ENCODE assay signal across 18 cellular contexts in the genomic region with DNA sequence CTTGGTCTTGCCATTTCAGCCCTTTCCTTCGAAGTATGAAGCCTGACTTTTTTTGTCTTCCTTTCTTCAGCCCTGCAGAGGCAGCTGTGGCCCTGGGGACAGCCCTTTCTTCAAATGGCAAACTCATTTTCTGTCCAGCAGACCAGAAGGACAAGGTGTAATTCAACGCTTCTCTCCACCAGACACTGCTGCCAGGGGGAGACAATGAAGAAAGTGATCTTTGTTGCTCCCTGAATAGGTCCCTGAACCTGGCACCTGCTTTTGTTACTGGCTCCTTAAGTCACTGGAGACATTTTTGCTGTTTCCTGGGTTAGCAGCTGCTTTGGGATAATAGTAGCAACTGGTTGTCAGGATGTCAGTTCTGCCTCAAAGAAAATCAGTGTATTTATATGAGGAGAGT. TPM values are rescaled to one million over a fixed set of nuclear protein-coding genes. Genes with fewer than 3 reads are reported as not detected.
DNase-seq lines count a peak whose midpoint lies in the region; FAIRE-seq and TF ChIP-seq lines count a peak whose summit lies in the region.
"Had no signal": no experiment of that assay in that cellular context is flagged by ENCODE, and none has a peak within 500 bp of the region (broad histone marks: within the 10 kb centered on the region; RNA-seq: fewer than 3 reads in every experiment).

No MANE protein-coding gene starts in this region.

- DNase-seq in LHCN-M2 (ENCODE audit: low read depth): peak; percentile 40
- DNase-seq in astrocyte (ENCODE audit: low read depth): no peak
- no peak for DNase-seq in keratinocyte (ENCODE audit: low read depth, low spot score)
- DNase-seq in smooth muscle cell (lab: John Stamatoyannopoulos, UW; ENCODE audit: unreplicated experiment): no peak
- no peak for DNase-seq in AML-193 (lab: John Stamatoyannopoulos, UW)
- DNase-seq in SKM-1 treated with dmso at 0.1 percent for 144 hours (lab: John Stamatoyannopoulos, UW; ENCODE audit: unreplicated experiment): no peak
- no peak for DNase-seq in D341Med (ENCODE audit: low spot score)
- DNase-seq in BE2C: no peak
- DNase-seq: activated CD4-positive, CD25-positive, alpha-beta regulatory T cell; activated CD8-positive, alpha-beta memory T cell treated with anti-CD3 and anti-CD28 coated beads, Interleukin-2, amount 10 ng/mL, durations not matched to agents 7 days and 5 days; CD8-positive, alpha-beta memory T cell; effector CD8-positive, alpha-beta T cell; foreskin fibroblast; NCI-H446; psoas muscle; T-helper 1 cell had no signal

- H3K27me3 ChIP-seq in astrocyte (ENCODE audit: insufficient read depth, low read length) (no peaks in the 10 kb centered on the region), keratinocyte (ENCODE audit: control insufficient read depth, extremely low read depth, insufficient read depth, low read length) (no peaks in the 10 kb centered on the region), smooth muscle cell (ENCODE audit: low read depth) (no peaks in the 10 kb centered on the region), BE2C (no peaks in the 10 kb centered on the region)

- H3F3A ChIP-seq in smooth muscle cell (ENCODE audit: low read depth): peaks cover 5% of the 10 kb centered on the region

- TF ChIP-seq CTCF in astrocyte (IDR thresholded peaks at IDR 0.05; ENCODE audit: insufficient read depth, low read depth, low read length): no peak
- TF ChIP-seq CTCF in keratinocyte (optimal IDR thresholded peaks at IDR 0.05 in 1 of 3, IDR thresholded peaks at IDR 0.05 in 1 of 3, conservative IDR thresholded peaks at IDR 0.05 in 1 of 3; ENCODE audit: extremely low read depth in 1 of 3, insufficient read depth in 2 of 3, low read length in 3 of 3): no peak
- no peak for TF ChIP-seq CTCF in smooth muscle cell (IDR thresholded peaks at IDR 0.05; ENCODE audit: borderline replicate concordance, insufficient read depth, poor library complexity, severe bottlenecking)
- no peak for TF ChIP-seq CTCF in BE2C (IDR thresholded peaks at IDR 0.05; ENCODE audit: low read depth, low read length)

- H3K27ac ChIP-seq in astrocyte (ENCODE audit: low read depth, low read length) (no peak overlapping the region), keratinocyte (ENCODE audit: control insufficient read depth, insufficient read depth, low read length) (peak overlapping the region; percentile 83), smooth muscle cell (ENCODE audit: low read depth) (peak overlapping the region; percentile 69)

- H3K9me3 Mint-ChIP-seq in astrocyte (ENCODE audit: unreplicated experiment): no peaks in the 10 kb centered on the region
- H3K9me3 Mint-ChIP-seq: CD8-positive, alpha-beta memory T cell had no signal

- no peak overlapping the region for H3K4me3 Mint-ChIP-seq in astrocyte (ENCODE audit: unreplicated experiment)
- H3K4me3 Mint-ChIP-seq: activated CD8-positive, alpha-beta memory T cell treated with anti-CD3 and anti-CD28 coated beads, Interleukin-2, amount 10 ng/mL, durations not matched to agents 7 days and 5 days; CD8-positive, alpha-beta memory T cell had no signal

- H3K9me3 ChIP-seq in astrocyte (ENCODE audit: insufficient read depth, low read depth, low read length) (no peaks in the 10 kb centered on the region), keratinocyte (ENCODE audit: control insufficient read depth, low read depth, low read length) (no peaks in the 10 kb centered on the region), smooth muscle cell (replicated peaks; ENCODE audit: low read depth) (no peaks in the 10 kb centered on the region), BE2C (no peaks in the 10 kb centered on the region)
- H3K9me3 ChIP-seq: psoas muscle, thoracic aorta had no signal

- H3K36me3 ChIP-seq in astrocyte (ENCODE audit: insufficient read depth, low read length): no peaks in the 10 kb centered on the region
- peaks cover 0 to 10% of the 10 kb centered on the region in 2 experiments for H3K36me3 ChIP-seq in keratinocyte (ENCODE audit: control insufficient read depth in 2 of 2, extremely low read depth in 1 of 2, insufficient read depth in 2 of 2, low read length in 2 of 2)
- no peaks in the 10 kb centered on the region for H3K36me3 ChIP-seq in smooth muscle cell (ENCODE audit: low read depth)
- no peaks in the 10 kb centered on the region for H3K36me3 ChIP-seq in BE2C
- H3K36me3 ChIP-seq: thoracic aorta had no signal

- peak overlapping the region; percentile 82 for H3K27ac Mint-ChIP-seq in astrocyte (ENCODE audit: unreplicated experiment)
- H3K27ac Mint-ChIP-seq: activated CD8-positive, alpha-beta memory T cell treated with anti-CD3 and anti-CD28 coated beads, Interleukin-2, amount 10 ng/mL, durations not matched to agents 7 days and 5 days had no signal

- H3K79me2 ChIP-seq in astrocyte (ENCODE audit: insufficient read depth, low read length): peaks cover 91% of the 10 kb centered on the region
- peaks cover 93% of the 10 kb centered on the region for H3K79me2 ChIP-seq in keratinocyte (ENCODE audit: control insufficient read depth, insufficient read depth, low read length)
- peaks cover 82% of the 10 kb centered on the region for H3K79me2 ChIP-seq in smooth muscle cell (ENCODE audit: low read depth)

- no peaks in the 10 kb centered on the region for H3K27me3 Mint-ChIP-seq in astrocyte (ENCODE audit: low read depth, unreplicated experiment)

- no peak overlapping the region for H3K9ac ChIP-seq in astrocyte (ENCODE audit: low read length)
- peak overlapping the region; percentile 38 for H3K9ac ChIP-seq in keratinocyte (ENCODE audit: control insufficient read depth, extremely low read depth, insufficient read depth, low read length)
- H3K9ac ChIP-seq in smooth muscle cell (ENCODE audit: low read depth): no peak overlapping the region

- H3K9me1 ChIP-seq in keratinocyte (ENCODE audit: control insufficient read depth, extremely low read depth, insufficient read depth, low read length): peaks cover 7% of the 10 kb centered on the region

- peaks cover 66% of the 10 kb centered on the region for H3K4me1 Mint-ChIP-seq in astrocyte (ENCODE audit: low read depth, unreplicated experiment)

- peaks cover 74% of the 10 kb centered on the region for H4K20me1 ChIP-seq in astrocyte (ENCODE audit: insufficient read depth, low read length)
- H4K20me1 ChIP-seq in keratinocyte (ENCODE audit: control insufficient read depth, extremely low read depth, insufficient read depth, low read length): peaks cover 7% of the 10 kb centered on the region
- H4K20me1 ChIP-seq in smooth muscle cell (ENCODE audit: low read depth): peaks cover 92% of the 10 kb centered on the region

- dilution Hi-C loops in keratinocyte (cut with MboI; ENCODE audit: extremely low pct_ligation_motif_present, low sequenced_read_pairs): no loop called here

- FAIRE-seq in astrocyte (lab: Jason Lieb, UNC) (no peak), keratinocyte (lab: Jason Lieb, UNC) (no peak)
- FAIRE-seq: GM12891 had no signal

- H2AFZ ChIP-seq in astrocyte (ENCODE audit: low read depth, low read length): no peak overlapping the region
- H2AFZ ChIP-seq in keratinocyte (ENCODE audit: control insufficient read depth, low read length): no peak overlapping the region
- no peak overlapping the region for H2AFZ ChIP-seq in smooth muscle cell (ENCODE audit: low read depth)

- H3K4me2 ChIP-seq in astrocyte (ENCODE audit: low read length) (no peak overlapping the region), keratinocyte (ENCODE audit: control insufficient read depth, extremely low read depth, insufficient read depth, low read depth, low read length) (peak overlapping the region; percentile 68), smooth muscle cell (no peak overlapping the region)

- WGBS in smooth muscle cell (ENCODE audit: low lambda C conversion rate): 72% methylated on average over 2 of the region's 2 CpGs

- H3K4me1 ChIP-seq in astrocyte (ENCODE audit: insufficient read depth, low read length) (peaks cover 28% of the 10 kb centered on the region), keratinocyte (ENCODE audit: control insufficient read depth, extremely low read depth, insufficient read depth, low read length) (peaks cover 56% of the 10 kb centered on the region), smooth muscle cell (ENCODE audit: low read depth) (peaks cover 74% of the 10 kb centered on the region), BE2C (0 out of 2 replicates have a peak, but pooled peaks cover 2% of the 10 kb centered on the region)

- H3K4me3 ChIP-seq in astrocyte (ENCODE audit: insufficient read depth, low read depth, low read length) (no peak overlapping the region), keratinocyte (ENCODE audit: control insufficient read depth in 2 of 3, extremely low read depth in 1 of 3, insufficient read depth in 2 of 3, low read depth in 1 of 3, low read length in 3 of 3) (no peak overlapping the region), smooth muscle cell (no peak overlapping the region), BE2C (ENCODE audit: low read depth, low read length) (no peak overlapping the region)
- H3K4me3 ChIP-seq: psoas muscle, thoracic aorta had no signal

- H3K36me3 Mint-ChIP-seq in astrocyte (ENCODE audit: low read depth, unreplicated experiment): peaks cover 7% of the 10 kb centered on the region
- H3K36me3 Mint-ChIP-seq: activated CD8-positive, alpha-beta memory T cell treated with anti-CD3 and anti-CD28 coated beads, Interleukin-2, amount 10 ng/mL, durations not matched to agents 7 days and 5 days had no signal

RNA-seq across cellular contexts. Expression of a gene that starts 50.8 kb away (rescaled TPM):
- total RNA-seq in LHCN-M2 (2014; rRNA removed): 261 and 366 TPM in 2 replicates
- polyA plus RNA-seq in LHCN-M2 (2012): 153 TPM
- total RNA-seq in astrocyte: 592 and 694 TPM in 2 replicates
- polyA plus RNA-seq in keratinocyte: 84.8 to 111 TPM (median 96.9 TPM) in 3 replicates
- polyA plus RNA-seq in keratinocyte (2011; ENCODE audit: low read depth): 210 TPM
- 32.6 and 38.9 TPM in 2 replicates for polyA plus RNA-seq in keratinocyte (2011; cell fraction: cytosol; rRNA removed)
- polyA plus RNA-seq in keratinocyte (2011; cell fraction: nucleus; rRNA removed): 432 and 528 TPM in 2 replicates
- polyA plus RNA-seq in keratinocyte (2012; ENCODE audit: low replicate concordance): 132 and 145 TPM in 2 replicates
- polyA minus RNA-seq in keratinocyte: 223 to 562 TPM (median 369 TPM) in 3 replicates
- polyA minus RNA-seq in keratinocyte (2011; cell fraction: cytosol; rRNA and poly(A)+ RNA removed): 87.1 TPM
- 697 and 1,508 TPM in 2 replicates for polyA minus RNA-seq in keratinocyte (2011; cell fraction: nucleus; rRNA and poly(A)+ RNA removed)
- total RNA-seq in smooth muscle cell: 186 and 195 TPM in 2 replicates
- 36.9 and 71.9 TPM in 2 replicates for polyA plus RNA-seq in smooth muscle cell
- 24.3 TPM for polyA plus RNA-seq in BE2C (2012; ENCODE audit: insufficient read depth, insufficient read length, low read depth)
